ENCODE assay signal across 16 cellular contexts in the genomic region with DNA sequence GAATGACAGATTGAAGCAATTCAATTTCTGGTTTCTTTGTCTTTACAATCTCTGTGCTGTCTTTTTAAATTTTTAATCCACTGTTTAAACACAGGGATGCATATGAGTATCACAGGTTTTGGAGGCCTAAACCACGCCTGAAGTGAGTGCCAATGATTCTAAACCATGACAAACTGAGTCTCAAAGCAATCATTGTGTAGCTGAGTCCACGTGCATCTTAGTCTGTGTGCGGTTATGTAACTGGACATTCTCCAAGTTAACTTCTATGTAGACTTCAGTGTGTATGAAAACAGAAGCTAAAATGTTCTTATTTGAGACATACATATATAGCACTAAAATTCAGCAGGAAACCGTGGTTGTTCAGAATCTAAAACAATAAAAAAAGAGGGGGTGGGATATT.
A peak's percentile ranks its signal among the peaks of the same experiment; 100 is the strongest.
DNase-seq lines count a peak whose midpoint lies in the region; ATAC-seq and TF ChIP-seq lines count a peak whose summit lies in the region.
"Had no signal": no experiment of that assay in that cellular context is flagged by ENCODE, and none has a peak within 500 bp of the region (broad histone marks: within the 10 kb centered on the region; RNA-seq: fewer than 3 reads in every experiment).

No MANE protein-coding gene starts in this region.

- H3K79me2 ChIP-seq in osteoblast (ENCODE audit: insufficient read depth, low read length): no peaks in the 10 kb centered on the region

- H3K4me1 ChIP-seq in osteoblast (ENCODE audit: insufficient read depth, low read length): peaks cover 3% of the 10 kb centered on the region

- DNase-seq in HT1080 (ENCODE audit: low read depth) (peak; percentile 55), astrocyte of the hippocampus (ENCODE audit: low read depth, low spot score) (peak; percentile 29), fibroblast of pulmonary artery (ENCODE audit: low read depth) (peak; percentile 28), osteoblast (ENCODE audit: insufficient read length, low spot score, missing footprints) (no peak), posterior cingulate gyrus (no peak)
- DNase-seq in activated CD4-positive, CD25-positive, alpha-beta regulatory T cell (lab: John Stamatoyannopoulos, UW): no peak
- DNase-seq: CD4-positive, CD25-positive, alpha-beta regulatory T cell; DMS79; Kasumi-1; NCI-H1417; NCI-H1930; NCI-H2171; NCI-H82 had no signal

- intact Hi-C loops in posterior cingulate gyrus (cut with DNase I): no loop called here

- H3K4me3 ChIP-seq in fibroblast of pulmonary artery (replicated peaks; ENCODE audit: low read depth, low read length) (no peak overlapping the region), osteoblast (ENCODE audit: insufficient read depth, low read length) (no peak overlapping the region)

- no peaks in the 10 kb centered on the region for H3K27me3 ChIP-seq in osteoblast (ENCODE audit: insufficient read depth, low read length)

- H3K9me3 ChIP-seq in osteoblast (ENCODE audit: low read depth, low read length): no peaks in the 10 kb centered on the region

- ATAC-seq in HG03354 (IDR thresholded peaks at IDR 0.05; ENCODE audit: poor library complexity, severe bottlenecking, unreplicated experiment) (no peak), GM21390 (IDR thresholded peaks at IDR 0.05; ENCODE audit: unreplicated experiment) (no peak)
- ATAC-seq: Right ventricle myocardium inferior had no signal

- H2AFZ ChIP-seq in osteoblast (ENCODE audit: low read length): peak overlapping the region; percentile 76

- no peak for TF ChIP-seq CTCF in fibroblast of pulmonary artery (IDR thresholded peaks at IDR 0.05; ENCODE audit: low read length, missing control alignments)
- no peak for TF ChIP-seq CTCF in osteoblast (IDR thresholded peaks at IDR 0.05; ENCODE audit: extremely low read depth, low read depth, low read length)

- H3K4me2 ChIP-seq in osteoblast (ENCODE audit: insufficient read depth, low read length): no peak overlapping the region

- H4K20me1 ChIP-seq in osteoblast (ENCODE audit: insufficient read depth, low read length): no peaks in the 10 kb centered on the region

- H3K27ac ChIP-seq in osteoblast (ENCODE audit: low read depth, low read length): no peak overlapping the region

- H3K36me3 ChIP-seq in osteoblast (ENCODE audit: insufficient read depth, low read length): no peaks in the 10 kb centered on the region

Comparison
In these comparisons a context has a peak if more than half of its experiments do, and no peak if none do; other contexts are left out.
1. DNase-seq: peak in HT1080 (single experiment), astrocyte of the hippocampus (single experiment) and fibroblast of pulmonary artery (single experiment); none in osteoblast (single experiment), posterior cingulate gyrus (0 of 10) and activated CD4-positive, CD25-positive, alpha-beta regulatory T cell (0 of 4).